24 cellular contexts compared by ENCODE assay signal in the genomic region with DNA sequence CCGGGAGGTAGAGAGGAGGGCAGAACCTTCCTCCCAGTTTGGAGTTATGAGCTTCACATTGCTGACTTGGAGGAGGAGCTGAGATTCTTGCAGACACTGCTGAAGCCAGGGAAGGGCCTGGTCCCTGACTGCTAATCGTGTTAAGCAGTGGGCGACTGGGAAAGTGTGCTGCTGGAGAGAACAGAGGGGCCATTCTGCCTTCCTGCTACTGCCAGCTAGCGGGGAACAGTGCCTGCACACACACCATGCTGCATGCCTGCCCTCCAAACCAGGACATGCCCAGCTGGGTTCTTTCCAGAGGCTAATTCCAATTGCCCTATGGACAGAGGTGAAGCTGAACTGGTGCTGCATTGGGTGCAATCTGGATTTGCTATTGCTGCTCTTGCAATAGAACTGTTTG.
"Had no signal": no experiment of that assay in that cellular context is flagged by ENCODE, and none has a peak within 500 bp of the region (broad histone marks: within the 10 kb centered on the region; RNA-seq: fewer than 3 reads in every experiment).

No MANE protein-coding gene starts in this region.

- H3K27ac Mint-ChIP-seq: activated CD4-positive, alpha-beta T cell treated with anti-CD3 and anti-CD28 coated beads for 36 hours; activated CD8-positive, alpha-beta memory T cell treated with anti-CD3 and anti-CD28 coated beads, Interleukin-2, amount 10 ng/mL, durations not matched to agents 7 days and 5 days; activated CD8-positive, alpha-beta T cell treated with anti-CD3 and anti-CD28 coated beads, Interleukin-2, amount 10 ng/mL, durations not matched to agents 7 days and 5 days; activated naive CD4-positive, alpha-beta T cell treated with anti-CD3 and anti-CD28 coated beads, Interleukin-2, amount 50 U/mL, for 72 hours; activated T-helper 2 cell treated with anti-CD3 and anti-CD28 coated beads, Interferon-gamma antibody, Interleukin-2, Interleukin-4, amounts not matched to agents 10 μg/mL and 5 μg/mL and 100 μg/mL, durations not matched to agents 14 hours and 24 hours and 36 hours; naive thymus-derived CD4-positive, alpha-beta T cell; type B pancreatic cell had no signal

- H3K4me3 Mint-ChIP-seq: activated CD4-positive, alpha-beta T cell treated with anti-CD3 and anti-CD28 coated beads for 36 hours; activated CD8-positive, alpha-beta memory T cell treated with anti-CD3 and anti-CD28 coated beads, Interleukin-2, amount 10 ng/mL, durations not matched to agents 7 days and 5 days; activated CD8-positive, alpha-beta T cell treated with anti-CD3 and anti-CD28 coated beads, Interleukin-2, amount 10 ng/mL, durations not matched to agents 7 days and 5 days; naive thymus-derived CD4-positive, alpha-beta T cell; type B pancreatic cell had no signal

- H3K9me3 Mint-ChIP-seq: type B pancreatic cell had no signal

- H3K27me3 Mint-ChIP-seq: activated CD4-positive, alpha-beta T cell treated with anti-CD3 and anti-CD28 coated beads for 36 hours; activated CD8-positive, alpha-beta memory T cell treated with anti-CD3 and anti-CD28 coated beads, Interleukin-2, amount 10 ng/mL, durations not matched to agents 7 days and 5 days; naive thymus-derived CD4-positive, alpha-beta T cell had no signal

- H3K4me3 ChIP-seq: colonic mucosa, gastrocnemius medialis, left lung, skin epidermis, uterus had no signal

- H3K36me3 ChIP-seq: colonic mucosa, gastrocnemius medialis, left lung, uterus had no signal

- ATAC-seq: activated CD4-positive, alpha-beta T cell treated with anti-CD3 and anti-CD28 coated beads for 36 hours; activated CD8-positive, alpha-beta memory T cell treated with anti-CD3 and anti-CD28 coated beads, Interleukin-2, amount 10 ng/mL, durations not matched to agents 7 days and 5 days; activated CD8-positive, alpha-beta T cell treated with anti-CD3 and anti-CD28 coated beads, Interleukin-2, amount 10 ng/mL, durations not matched to agents 7 days and 5 days; activated naive CD4-positive, alpha-beta T cell treated with anti-CD3 and anti-CD28 coated beads, Interleukin-2, amount 50 U/mL, for 72 hours; gastrocnemius medialis; left lung; naive thymus-derived CD4-positive, alpha-beta T cell; sciatic nerve; stimulated activated naive CD8-positive, alpha-beta T cell treated with anti-CD3 and anti-CD28 coated beads, Interleukin-15, Interleukin-2, amounts not matched to agents 100 U/mL and 50 U/mL, for 24 hours had no signal

- H3K36me3 Mint-ChIP-seq: activated CD8-positive, alpha-beta memory T cell treated with anti-CD3 and anti-CD28 coated beads, Interleukin-2, amount 10 ng/mL, durations not matched to agents 7 days and 5 days; naive thymus-derived CD4-positive, alpha-beta T cell; type B pancreatic cell had no signal

- H3K27me3 ChIP-seq: colonic mucosa, gastrocnemius medialis, left lung, uterus had no signal

- H3K4me1 Mint-ChIP-seq: activated CD4-positive, alpha-beta T cell treated with anti-CD3 and anti-CD28 coated beads for 36 hours; activated CD8-positive, alpha-beta memory T cell treated with anti-CD3 and anti-CD28 coated beads, Interleukin-2, amount 10 ng/mL, durations not matched to agents 7 days and 5 days; naive thymus-derived CD4-positive, alpha-beta T cell had no signal

- H3K27ac ChIP-seq: colonic mucosa, gastrocnemius medialis, left lung, skin epidermis, uterus had no signal

- H3K9me3 ChIP-seq: colonic mucosa, gastrocnemius medialis, uterus had no signal

- H3K4me1 ChIP-seq: colonic mucosa, gastrocnemius medialis, left lung, uterus had no signal

- DNase-seq: activated CD4-positive, alpha-beta T cell treated with anti-CD3 and anti-CD28 coated beads for 36 hours; activated CD4-positive, CD25-positive, alpha-beta regulatory T cell; activated CD8-positive, alpha-beta memory T cell treated with anti-CD3 and anti-CD28 coated beads, Interleukin-2, amount 10 ng/mL, durations not matched to agents 7 days and 5 days; activated CD8-positive, alpha-beta T cell treated with anti-CD3 and anti-CD28 coated beads, Interleukin-2, amount 10 ng/mL, durations not matched to agents 7 days and 5 days; activated T-cell treated with anti-CD3 and anti-CD28 coated beads, Interleukin-2, amount 50 U/mL, for 48 hours; cerebellar nuclear complex; colonic mucosa; effector CD8-positive, alpha-beta T cell; gastrocnemius medialis; kidney glomerular epithelial cell; left lung; naive thymus-derived CD4-positive, alpha-beta T cell; stimulated activated CD4-positive, alpha-beta T cell treated with anti-CD3 and anti-CD28 coated beads, Interleukin-12 subunit alpha, Interleukin-12 subunit beta, amount 100 ng/mL, for 4 hours; stimulated activated CD4-positive, alpha-beta T cell treated with anti-CD3 and anti-CD28 coated beads, Interleukin-4, amount 100 ng/mL, for 1 hour; stimulated activated naive CD8-positive, alpha-beta T cell treated with anti-CD3 and anti-CD28 coated beads, Interleukin-15, Interleukin-2, amounts not matched to agents 100 U/mL and 50 U/mL, for 24 hours; T-helper 1 cell; uterus had no signal

- FAIRE-seq: bronchial epithelial cell, endometrium had no signal
